ENCODE assay signal across 13 cellular contexts in genomic region chr4:23934915-23935314, GRCh38. TPM values are rescaled to one million over a fixed set of nuclear protein-coding genes. Genes with fewer than 3 reads are reported as not detected.
DNase-seq lines count a peak whose midpoint lies in the region; ATAC-seq and TF ChIP-seq lines count a peak whose summit lies in the region.
"Had no signal": no experiment of that assay in that cellular context is flagged by ENCODE, and none has a peak within 500 bp of the region (broad histone marks: within the 10 kb centered on the region; RNA-seq: fewer than 3 reads in every experiment).

No MANE protein-coding gene starts in this region.

- no peaks in the 10 kb centered on the region for H3K27me3 ChIP-seq in AG04450 (ENCODE audit: control insufficient read depth, insufficient read depth, low read length)
- H3K27me3 ChIP-seq: BLaER1, neutrophil had no signal

- ATAC-seq in GM21825 (IDR thresholded peaks at IDR 0.05; ENCODE audit: unreplicated experiment): no peak
- ATAC-seq in HG02642 (IDR thresholded peaks at IDR 0.05; ENCODE audit: poor library complexity, unreplicated experiment): no peak

- CTCF ChIA-PET in AG04450 (lab: Charles Lee): no interaction called here

- TF ChIP-seq CTCF in AG04450 (IDR thresholded peaks at IDR 0.05; ENCODE audit: low read depth, low read length) (no peak), NB4 (IDR thresholded peaks at IDR 0.05; ENCODE audit: low read depth, low read length) (no peak), epithelial cell of esophagus (IDR thresholded peaks at IDR 0.05; ENCODE audit: insufficient read depth, low read depth, low read length, missing control alignments) (peak; percentile 32)

- TF ChIP-seq POLR2A in NB4 (IDR thresholded peaks at IDR 0.05; ENCODE audit: extremely low read depth, insufficient read length): no peak

- no peak overlapping the region for H3K4me3 ChIP-seq in AG04450 (ENCODE audit: low read depth, low read length)
- H3K4me3 ChIP-seq in NB4 (ENCODE audit: low read depth, low read length): no peak overlapping the region
- H3K4me3 ChIP-seq in epithelial cell of esophagus (ENCODE audit: low read length): no peak overlapping the region
- H3K4me3 ChIP-seq: BLaER1, thoracic aorta had no signal

- POLR2A ChIA-PET in AG04450 (lab: Yijun Ruan, JAX): no interaction called here

- H3K27ac ChIP-seq in AG04450 (ENCODE audit: low read depth, low read length): peak overlapping the region; percentile 33
- H3K27ac ChIP-seq: BLaER1, neutrophil, thoracic aorta had no signal

- no peaks in the 10 kb centered on the region for H3K9me3 ChIP-seq in AG04450 (ENCODE audit: control insufficient read depth, insufficient read depth, low read length)
- H3K9me3 ChIP-seq: BLaER1, neutrophil, thoracic aorta had no signal

- DNase-seq in AG04450 (ENCODE audit: low read depth, low spot score) (peak; percentile 73), NB4 (ENCODE audit: low read depth) (peak; percentile 66), epithelial cell of esophagus (ENCODE audit: low read depth) (peak; percentile 50), medulla oblongata (ENCODE audit: extremely low spot score) (peak; percentile 66), cerebellum (ENCODE audit: low spot score) (no peak), NCI-H526 (lab: John Stamatoyannopoulos, UW) (no peak)
- DNase-seq: dermis blood vessel endothelial cell, T-helper 9 cell had no signal

RNA-seq across cellular contexts. Expression of gene PPARGC1A, which starts 45.1 kb away (rescaled TPM):
- polyA plus RNA-seq in AG04450 (2011; rRNA removed): 0.31 and 0.73 TPM in 2 replicates
- polyA minus RNA-seq in AG04450 (2011; rRNA and poly(A)+ RNA removed): 1.1 and 2.0 TPM in 2 replicates
- 14.3 TPM for total RNA-seq in cerebellum

Comparison
In these comparisons a context has a peak if more than half of its experiments do, and no peak if none do; other contexts are left out.
1. DNase-seq: peak in AG04450 (single experiment), NB4 (single experiment), epithelial cell of esophagus (single experiment) and medulla oblongata (single experiment); none in cerebellum (single experiment) and NCI-H526 (0 of 2).